ENCODE assay signal across 18 cellular contexts in the genomic region with DNA sequence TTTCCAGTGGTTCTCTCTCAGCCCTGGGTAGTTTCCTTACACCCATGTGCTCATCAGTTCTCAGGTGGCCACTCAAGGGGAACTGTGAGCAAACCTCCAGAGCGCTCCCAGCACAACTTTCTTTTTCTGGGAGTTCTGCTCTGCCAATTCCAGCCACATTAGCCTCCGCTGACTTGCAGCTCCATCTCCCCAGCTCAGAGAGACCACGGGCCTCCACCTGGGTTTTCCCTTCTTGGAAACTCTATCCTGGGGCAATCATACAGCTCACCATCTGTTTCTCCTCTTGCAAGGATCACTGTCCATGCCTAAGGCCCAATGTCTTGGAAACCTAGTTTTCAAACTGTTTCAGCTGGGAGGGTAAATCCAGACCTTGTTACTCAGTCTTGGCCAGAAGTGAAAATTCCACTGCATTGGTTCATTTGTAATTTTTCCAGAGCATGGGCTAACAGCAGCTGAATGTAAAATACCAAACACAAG.
DNase-seq lines count a peak whose midpoint lies in the region; ATAC-seq lines count a peak whose summit lies in the region.
"Had no signal": no experiment of that assay in that cellular context is flagged by ENCODE, and none has a peak within 500 bp of the region (broad histone marks: within the 10 kb centered on the region; RNA-seq: fewer than 3 reads in every experiment).

No MANE protein-coding gene starts in this region.

- intact Hi-C loops in head of caudate nucleus (cut with DNase I): no loop called here

- ATAC-seq in HG03108 (IDR thresholded peaks at IDR 0.05; ENCODE audit: unreplicated experiment) (no peak), GM18520 (IDR thresholded peaks at IDR 0.05; ENCODE audit: unreplicated experiment) (no peak)
- ATAC-seq: effector memory CD8-positive, alpha-beta T cell; HepG2; stimulated activated naive CD8-positive, alpha-beta T cell treated with anti-CD3 and anti-CD28 coated beads, Interleukin-15, Interleukin-2, amounts not matched to agents 100 U/mL and 50 U/mL, for 24 hours had no signal

- DNase-seq in AG08395 (ENCODE audit: low spot score) (peak; percentile 60), GM04503 (ENCODE audit: low read depth) (peak; percentile 31), RPMI7951 (ENCODE audit: low read depth) (peak; percentile 64), medulla oblongata (ENCODE audit: extremely low spot score) (peak; percentile 33), SHP77 (lab: John Stamatoyannopoulos, UW) (no peak), head of caudate nucleus (no peak)
- DNase-seq: amniotic stem cell; cerebellar nuclear complex; DMS53; effector memory CD8-positive, alpha-beta T cell; left ventricle myocardium inferior; NCI-H2081 treated with DMSO at 0.1 percent for 48 hours; NCI-H82; spleen; stimulated activated naive CD8-positive, alpha-beta T cell treated with anti-CD3 and anti-CD28 coated beads, Interleukin-15, Interleukin-2, amounts not matched to agents 100 U/mL and 50 U/mL, for 24 hours had no signal

Comparison
In these comparisons a context has a peak if more than half of its experiments do, and no peak if none do; other contexts are left out.
1. DNase-seq: peak in AG08395 (single experiment), GM04503 (single experiment), RPMI7951 (single experiment) and medulla oblongata (single experiment); none in SHP77 (0 of 2) and head of caudate nucleus (0 of 42).